Comparison of ENCODE assay signal across 1 cellular context in the genomic region with DNA sequence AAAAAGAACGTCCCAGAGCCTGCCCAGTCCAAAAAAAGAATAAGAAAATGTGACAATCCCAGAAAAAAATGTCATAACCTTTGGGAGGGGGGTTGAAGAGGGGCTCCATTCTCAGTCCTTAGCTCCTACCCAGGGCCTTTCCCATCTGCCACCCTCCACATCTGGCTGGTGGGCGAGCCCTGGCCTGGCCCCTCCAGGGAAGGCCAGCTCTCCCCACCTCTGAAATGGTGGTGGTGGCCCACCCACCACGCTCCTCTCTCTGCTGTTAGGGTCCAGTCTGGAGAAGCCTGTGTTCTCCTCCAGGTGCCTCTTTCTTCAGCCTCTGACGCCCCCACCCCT.
A peak's percentile ranks its signal among the peaks of the same experiment; 100 is the strongest.
TF ChIP-seq lines count a peak whose summit lies in the region.

No MANE protein-coding gene starts in this region.

TF ChIP-seq in HepG2, 621 proteins besides CTCF, POLR2A, EP300 and RAD21 (continues in another document):
- TF ChIP-seq, protein P1, sequence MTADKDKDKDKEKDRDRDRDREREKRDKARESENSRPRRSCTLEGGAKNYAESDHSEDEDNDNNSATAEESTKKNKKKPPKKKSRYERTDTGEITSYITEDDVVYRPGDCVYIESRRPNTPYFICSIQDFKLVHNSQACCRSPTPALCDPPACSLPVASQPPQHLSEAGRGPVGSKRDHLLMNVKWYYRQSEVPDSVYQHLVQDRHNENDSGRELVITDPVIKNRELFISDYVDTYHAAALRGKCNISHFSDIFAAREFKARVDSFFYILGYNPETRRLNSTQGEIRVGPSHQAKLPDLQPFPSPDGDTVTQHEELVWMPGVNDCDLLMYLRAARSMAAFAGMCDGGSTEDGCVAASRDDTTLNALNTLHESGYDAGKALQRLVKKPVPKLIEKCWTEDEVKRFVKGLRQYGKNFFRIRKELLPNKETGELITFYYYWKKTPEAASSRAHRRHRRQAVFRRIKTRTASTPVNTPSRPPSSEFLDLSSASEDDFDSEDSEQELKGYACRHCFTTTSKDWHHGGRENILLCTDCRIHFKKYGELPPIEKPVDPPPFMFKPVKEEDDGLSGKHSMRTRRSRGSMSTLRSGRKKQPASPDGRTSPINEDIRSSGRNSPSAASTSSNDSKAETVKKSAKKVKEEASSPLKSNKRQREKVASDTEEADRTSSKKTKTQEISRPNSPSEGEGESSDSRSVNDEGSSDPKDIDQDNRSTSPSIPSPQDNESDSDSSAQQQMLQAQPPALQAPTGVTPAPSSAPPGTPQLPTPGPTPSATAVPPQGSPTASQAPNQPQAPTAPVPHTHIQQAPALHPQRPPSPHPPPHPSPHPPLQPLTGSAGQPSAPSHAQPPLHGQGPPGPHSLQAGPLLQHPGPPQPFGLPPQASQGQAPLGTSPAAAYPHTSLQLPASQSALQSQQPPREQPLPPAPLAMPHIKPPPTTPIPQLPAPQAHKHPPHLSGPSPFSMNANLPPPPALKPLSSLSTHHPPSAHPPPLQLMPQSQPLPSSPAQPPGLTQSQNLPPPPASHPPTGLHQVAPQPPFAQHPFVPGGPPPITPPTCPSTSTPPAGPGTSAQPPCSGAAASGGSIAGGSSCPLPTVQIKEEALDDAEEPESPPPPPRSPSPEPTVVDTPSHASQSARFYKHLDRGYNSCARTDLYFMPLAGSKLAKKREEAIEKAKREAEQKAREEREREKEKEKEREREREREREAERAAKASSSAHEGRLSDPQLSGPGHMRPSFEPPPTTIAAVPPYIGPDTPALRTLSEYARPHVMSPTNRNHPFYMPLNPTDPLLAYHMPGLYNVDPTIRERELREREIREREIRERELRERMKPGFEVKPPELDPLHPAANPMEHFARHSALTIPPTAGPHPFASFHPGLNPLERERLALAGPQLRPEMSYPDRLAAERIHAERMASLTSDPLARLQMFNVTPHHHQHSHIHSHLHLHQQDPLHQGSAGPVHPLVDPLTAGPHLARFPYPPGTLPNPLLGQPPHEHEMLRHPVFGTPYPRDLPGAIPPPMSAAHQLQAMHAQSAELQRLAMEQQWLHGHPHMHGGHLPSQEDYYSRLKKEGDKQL (CRISPR knock-in tag; IDR thresholded peaks at IDR 0.05; ENCODE audit: low read depth), result no peak
- TF ChIP-seq AHR (CRISPR knock-in tag; IDR thresholded peaks at IDR 0.05) (no peak), SMARCE1 (IDR thresholded peaks at IDR 0.05; ENCODE audit: borderline replicate concordance) (no peak), DR1 (CRISPR knock-in tag; IDR thresholded peaks at IDR 0.05) (no peak), JUND (CRISPR knock-in tag; IDR thresholded peaks at IDR 0.05) (no peak), U2AF1 (optimal IDR thresholded peaks at IDR 0.05; ENCODE audit: low read depth, low read length) (peak; percentile 8), CBX1 (IDR thresholded peaks at IDR 0.05; ENCODE audit: low read depth) (no peak), CENPT (CRISPR knock-in tag; IDR thresholded peaks at IDR 0.05; ENCODE audit: low read depth) (no peak), ONECUT2 (CRISPR knock-in tag; IDR thresholded peaks at IDR 0.05) (no peak), SNRNP70 (IDR thresholded peaks at IDR 0.05; ENCODE audit: low read depth, low read length) (no peak), ZNF761 (CRISPR knock-in tag; conservative IDR thresholded peaks at IDR 0.05) (no peak), REL (CRISPR knock-in tag; conservative IDR thresholded peaks at IDR 0.05) (0 out of 2 replicates have a peak, but pooled peaks have one; percentile 63), ZNF788 (CRISPR knock-in tag; IDR thresholded peaks at IDR 0.05; ENCODE audit: borderline replicate concordance) (peak; percentile 14; the same call in 1 of the 2 replicates), ARHGAP35 (CRISPR knock-in tag; IDR thresholded peaks at IDR 0.05; ENCODE audit: borderline replicate concordance) (no peak), POLR2AphosphoS2 (IDR thresholded peaks at IDR 0.05; ENCODE audit: low read depth, low read length) (no peak)
- TF ChIP-seq, protein P2, sequence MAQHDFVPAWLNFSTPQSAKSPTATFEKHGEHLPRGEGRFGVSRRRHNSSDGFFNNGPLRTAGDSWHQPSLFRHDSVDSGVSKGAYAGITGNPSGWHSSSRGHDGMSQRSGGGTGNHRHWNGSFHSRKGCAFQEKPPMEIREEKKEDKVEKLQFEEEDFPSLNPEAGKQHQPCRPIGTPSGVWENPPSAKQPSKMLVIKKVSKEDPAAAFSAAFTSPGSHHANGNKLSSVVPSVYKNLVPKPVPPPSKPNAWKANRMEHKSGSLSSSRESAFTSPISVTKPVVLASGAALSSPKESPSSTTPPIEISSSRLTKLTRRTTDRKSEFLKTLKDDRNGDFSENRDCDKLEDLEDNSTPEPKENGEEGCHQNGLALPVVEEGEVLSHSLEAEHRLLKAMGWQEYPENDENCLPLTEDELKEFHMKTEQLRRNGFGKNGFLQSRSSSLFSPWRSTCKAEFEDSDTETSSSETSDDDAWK (CRISPR knock-in tag; IDR thresholded peaks at IDR 0.05), result no peak
- TF ChIP-seq, protein P3, sequence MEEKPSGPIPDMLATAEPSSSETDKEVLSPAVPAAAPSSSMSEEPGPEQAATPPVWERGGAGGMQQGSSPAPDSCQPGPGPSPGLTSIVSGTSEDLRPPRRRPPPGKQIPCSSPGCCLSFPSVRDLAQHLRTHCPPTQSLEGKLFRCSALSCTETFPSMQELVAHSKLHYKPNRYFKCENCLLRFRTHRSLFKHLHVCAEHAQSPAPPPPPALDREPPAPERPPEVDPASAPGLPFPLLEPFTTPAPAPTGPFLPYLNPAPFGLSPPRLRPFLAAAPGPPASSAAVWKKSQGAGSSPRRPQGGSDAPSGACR (CRISPR knock-in tag; IDR thresholded peaks at IDR 0.05), result no peak
- TF ChIP-seq, protein P4, sequence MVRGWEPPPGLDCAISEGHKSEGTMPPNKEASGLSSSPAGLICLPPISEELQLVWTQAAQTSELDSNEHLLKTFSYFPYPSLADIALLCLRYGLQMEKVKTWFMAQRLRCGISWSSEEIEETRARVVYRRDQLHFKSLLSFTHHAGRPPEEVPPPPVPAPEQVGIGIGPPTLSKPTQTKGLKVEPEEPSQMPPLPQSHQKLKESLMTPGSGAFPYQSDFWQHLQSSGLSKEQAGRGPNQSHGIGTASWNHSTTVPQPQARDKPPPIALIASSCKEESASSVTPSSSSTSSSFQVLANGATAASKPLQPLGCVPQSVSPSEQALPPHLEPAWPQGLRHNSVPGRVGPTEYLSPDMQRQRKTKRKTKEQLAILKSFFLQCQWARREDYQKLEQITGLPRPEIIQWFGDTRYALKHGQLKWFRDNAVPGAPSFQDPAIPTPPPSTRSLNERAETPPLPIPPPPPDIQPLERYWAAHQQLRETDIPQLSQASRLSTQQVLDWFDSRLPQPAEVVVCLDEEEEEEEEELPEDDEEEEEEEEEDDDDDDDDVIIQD (CRISPR knock-in tag; IDR thresholded peaks at IDR 0.05; ENCODE audit: low read depth), result no peak
- TF ChIP-seq, protein P5, sequence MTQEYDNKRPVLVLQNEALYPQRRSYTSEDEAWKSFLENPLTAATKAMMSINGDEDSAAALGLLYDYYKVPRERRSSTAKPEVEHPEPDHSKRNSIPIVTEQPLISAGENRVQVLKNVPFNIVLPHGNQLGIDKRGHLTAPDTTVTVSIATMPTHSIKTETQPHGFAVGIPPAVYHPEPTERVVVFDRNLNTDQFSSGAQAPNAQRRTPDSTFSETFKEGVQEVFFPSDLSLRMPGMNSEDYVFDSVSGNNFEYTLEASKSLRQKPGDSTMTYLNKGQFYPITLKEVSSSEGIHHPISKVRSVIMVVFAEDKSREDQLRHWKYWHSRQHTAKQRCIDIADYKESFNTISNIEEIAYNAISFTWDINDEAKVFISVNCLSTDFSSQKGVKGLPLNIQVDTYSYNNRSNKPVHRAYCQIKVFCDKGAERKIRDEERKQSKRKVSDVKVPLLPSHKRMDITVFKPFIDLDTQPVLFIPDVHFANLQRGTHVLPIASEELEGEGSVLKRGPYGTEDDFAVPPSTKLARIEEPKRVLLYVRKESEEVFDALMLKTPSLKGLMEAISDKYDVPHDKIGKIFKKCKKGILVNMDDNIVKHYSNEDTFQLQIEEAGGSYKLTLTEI (CRISPR knock-in tag; conservative IDR thresholded peaks at IDR 0.05), result no peak
- TF ChIP-seq, protein P6, sequence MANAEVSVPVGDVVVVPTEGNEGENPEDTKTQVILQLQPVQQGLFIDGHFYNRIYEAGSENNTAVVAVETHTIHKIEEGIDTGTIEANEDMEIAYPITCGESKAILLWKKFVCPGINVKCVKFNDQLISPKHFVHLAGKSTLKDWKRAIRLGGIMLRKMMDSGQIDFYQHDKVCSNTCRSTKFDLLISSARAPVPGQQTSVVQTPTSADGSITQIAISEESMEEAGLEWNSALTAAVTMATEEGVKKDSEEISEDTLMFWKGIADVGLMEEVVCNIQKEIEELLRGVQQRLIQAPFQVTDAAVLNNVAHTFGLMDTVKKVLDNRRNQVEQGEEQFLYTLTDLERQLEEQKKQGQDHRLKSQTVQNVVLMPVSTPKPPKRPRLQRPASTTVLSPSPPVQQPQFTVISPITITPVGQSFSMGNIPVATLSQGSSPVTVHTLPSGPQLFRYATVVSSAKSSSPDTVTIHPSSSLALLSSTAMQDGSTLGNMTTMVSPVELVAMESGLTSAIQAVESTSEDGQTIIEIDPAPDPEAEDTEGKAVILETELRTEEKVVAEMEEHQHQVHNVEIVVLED (CRISPR knock-in tag; IDR thresholded peaks at IDR 0.05; ENCODE audit: borderline replicate concordance), result peak; percentile 45; the same call in 1 of the 2 replicates
- TF ChIP-seq, protein P7, sequence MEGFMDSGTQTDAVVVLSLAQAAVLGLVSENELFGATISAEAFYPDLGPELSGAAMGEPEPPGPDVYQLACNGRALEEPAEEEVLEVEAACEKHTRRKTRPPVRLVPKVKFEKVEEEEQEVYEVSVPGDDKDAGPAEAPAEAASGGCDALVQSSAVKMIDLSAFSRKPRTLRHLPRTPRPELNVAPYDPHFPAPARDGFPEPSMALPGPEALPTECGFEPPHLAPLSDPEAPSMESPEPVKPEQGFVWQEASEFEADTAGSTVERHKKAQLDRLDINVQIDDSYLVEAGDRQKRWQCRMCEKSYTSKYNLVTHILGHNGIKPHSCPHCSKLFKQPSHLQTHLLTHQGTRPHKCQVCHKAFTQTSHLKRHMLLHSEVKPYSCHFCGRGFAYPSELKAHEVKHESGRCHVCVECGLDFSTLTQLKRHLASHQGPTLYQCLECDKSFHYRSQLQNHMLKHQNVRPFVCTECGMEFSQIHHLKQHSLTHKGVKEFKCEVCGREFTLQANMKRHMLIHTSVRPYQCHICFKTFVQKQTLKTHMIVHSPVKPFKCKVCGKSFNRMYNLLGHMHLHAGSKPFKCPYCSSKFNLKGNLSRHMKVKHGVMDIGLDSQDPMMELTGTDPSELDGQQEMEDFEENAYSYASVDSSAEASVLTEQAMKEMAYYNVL (CRISPR knock-in tag; IDR thresholded peaks at IDR 0.05; ENCODE audit: borderline replicate concordance), result peak; percentile 37; the same call in 1 of the 2 replicates
- TF ChIP-seq, protein P8, sequence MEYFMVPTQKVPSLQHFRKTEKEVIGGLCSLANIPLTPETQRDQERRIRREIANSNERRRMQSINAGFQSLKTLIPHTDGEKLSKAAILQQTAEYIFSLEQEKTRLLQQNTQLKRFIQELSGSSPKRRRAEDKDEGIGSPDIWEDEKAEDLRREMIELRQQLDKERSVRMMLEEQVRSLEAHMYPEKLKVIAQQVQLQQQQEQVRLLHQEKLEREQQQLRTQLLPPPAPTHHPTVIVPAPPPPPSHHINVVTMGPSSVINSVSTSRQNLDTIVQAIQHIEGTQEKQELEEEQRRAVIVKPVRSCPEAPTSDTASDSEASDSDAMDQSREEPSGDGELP (IDR thresholded peaks at IDR 0.05; ENCODE audit: borderline replicate concordance, low read depth), result no peak
- TF ChIP-seq, protein P9, sequence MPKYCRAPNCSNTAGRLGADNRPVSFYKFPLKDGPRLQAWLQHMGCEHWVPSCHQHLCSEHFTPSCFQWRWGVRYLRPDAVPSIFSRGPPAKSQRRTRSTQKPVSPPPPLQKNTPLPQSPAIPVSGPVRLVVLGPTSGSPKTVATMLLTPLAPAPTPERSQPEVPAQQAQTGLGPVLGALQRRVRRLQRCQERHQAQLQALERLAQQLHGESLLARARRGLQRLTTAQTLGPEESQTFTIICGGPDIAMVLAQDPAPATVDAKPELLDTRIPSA (CRISPR knock-in tag; IDR thresholded peaks at IDR 0.05; ENCODE audit: borderline replicate concordance), result no peak
- TF ChIP-seq, protein P10, sequence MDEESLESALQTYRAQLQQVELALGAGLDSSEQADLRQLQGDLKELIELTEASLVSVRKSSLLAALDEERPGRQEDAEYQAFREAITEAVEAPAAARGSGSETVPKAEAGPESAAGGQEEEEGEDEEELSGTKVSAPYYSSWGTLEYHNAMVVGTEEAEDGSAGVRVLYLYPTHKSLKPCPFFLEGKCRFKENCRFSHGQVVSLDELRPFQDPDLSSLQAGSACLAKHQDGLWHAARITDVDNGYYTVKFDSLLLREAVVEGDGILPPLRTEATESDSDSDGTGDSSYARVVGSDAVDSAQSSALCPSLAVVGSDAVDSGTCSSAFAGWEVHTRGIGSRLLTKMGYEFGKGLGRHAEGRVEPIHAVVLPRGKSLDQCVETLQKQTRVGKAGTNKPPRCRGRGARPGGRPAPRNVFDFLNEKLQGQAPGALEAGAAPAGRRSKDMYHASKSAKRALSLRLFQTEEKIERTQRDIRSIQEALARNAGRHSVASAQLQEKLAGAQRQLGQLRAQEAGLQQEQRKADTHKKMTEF (CRISPR knock-in tag; IDR thresholded peaks at IDR 0.05), result no peak
- TF ChIP-seq, protein P11, sequence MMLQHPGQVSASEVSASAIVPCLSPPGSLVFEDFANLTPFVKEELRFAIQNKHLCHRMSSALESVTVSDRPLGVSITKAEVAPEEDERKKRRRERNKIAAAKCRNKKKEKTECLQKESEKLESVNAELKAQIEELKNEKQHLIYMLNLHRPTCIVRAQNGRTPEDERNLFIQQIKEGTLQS (CRISPR knock-in tag; IDR thresholded peaks at IDR 0.05), result peak; percentile 19; the same call in 1 of the 2 replicates
- TF ChIP-seq, protein P12, sequence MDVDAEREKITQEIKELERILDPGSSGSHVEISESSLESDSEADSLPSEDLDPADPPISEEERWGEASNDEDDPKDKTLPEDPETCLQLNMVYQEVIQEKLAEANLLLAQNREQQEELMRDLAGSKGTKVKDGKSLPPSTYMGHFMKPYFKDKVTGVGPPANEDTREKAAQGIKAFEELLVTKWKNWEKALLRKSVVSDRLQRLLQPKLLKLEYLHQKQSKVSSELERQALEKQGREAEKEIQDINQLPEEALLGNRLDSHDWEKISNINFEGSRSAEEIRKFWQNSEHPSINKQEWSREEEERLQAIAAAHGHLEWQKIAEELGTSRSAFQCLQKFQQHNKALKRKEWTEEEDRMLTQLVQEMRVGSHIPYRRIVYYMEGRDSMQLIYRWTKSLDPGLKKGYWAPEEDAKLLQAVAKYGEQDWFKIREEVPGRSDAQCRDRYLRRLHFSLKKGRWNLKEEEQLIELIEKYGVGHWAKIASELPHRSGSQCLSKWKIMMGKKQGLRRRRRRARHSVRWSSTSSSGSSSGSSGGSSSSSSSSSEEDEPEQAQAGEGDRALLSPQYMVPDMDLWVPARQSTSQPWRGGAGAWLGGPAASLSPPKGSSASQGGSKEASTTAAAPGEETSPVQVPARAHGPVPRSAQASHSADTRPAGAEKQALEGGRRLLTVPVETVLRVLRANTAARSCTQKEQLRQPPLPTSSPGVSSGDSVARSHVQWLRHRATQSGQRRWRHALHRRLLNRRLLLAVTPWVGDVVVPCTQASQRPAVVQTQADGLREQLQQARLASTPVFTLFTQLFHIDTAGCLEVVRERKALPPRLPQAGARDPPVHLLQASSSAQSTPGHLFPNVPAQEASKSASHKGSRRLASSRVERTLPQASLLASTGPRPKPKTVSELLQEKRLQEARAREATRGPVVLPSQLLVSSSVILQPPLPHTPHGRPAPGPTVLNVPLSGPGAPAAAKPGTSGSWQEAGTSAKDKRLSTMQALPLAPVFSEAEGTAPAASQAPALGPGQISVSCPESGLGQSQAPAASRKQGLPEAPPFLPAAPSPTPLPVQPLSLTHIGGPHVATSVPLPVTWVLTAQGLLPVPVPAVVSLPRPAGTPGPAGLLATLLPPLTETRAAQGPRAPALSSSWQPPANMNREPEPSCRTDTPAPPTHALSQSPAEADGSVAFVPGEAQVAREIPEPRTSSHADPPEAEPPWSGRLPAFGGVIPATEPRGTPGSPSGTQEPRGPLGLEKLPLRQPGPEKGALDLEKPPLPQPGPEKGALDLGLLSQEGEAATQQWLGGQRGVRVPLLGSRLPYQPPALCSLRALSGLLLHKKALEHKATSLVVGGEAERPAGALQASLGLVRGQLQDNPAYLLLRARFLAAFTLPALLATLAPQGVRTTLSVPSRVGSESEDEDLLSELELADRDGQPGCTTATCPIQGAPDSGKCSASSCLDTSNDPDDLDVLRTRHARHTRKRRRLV (CRISPR knock-in tag; IDR thresholded peaks at IDR 0.05), result peak; percentile 76; the same call in 1 of the 2 replicates
